In the genomic region with DNA sequence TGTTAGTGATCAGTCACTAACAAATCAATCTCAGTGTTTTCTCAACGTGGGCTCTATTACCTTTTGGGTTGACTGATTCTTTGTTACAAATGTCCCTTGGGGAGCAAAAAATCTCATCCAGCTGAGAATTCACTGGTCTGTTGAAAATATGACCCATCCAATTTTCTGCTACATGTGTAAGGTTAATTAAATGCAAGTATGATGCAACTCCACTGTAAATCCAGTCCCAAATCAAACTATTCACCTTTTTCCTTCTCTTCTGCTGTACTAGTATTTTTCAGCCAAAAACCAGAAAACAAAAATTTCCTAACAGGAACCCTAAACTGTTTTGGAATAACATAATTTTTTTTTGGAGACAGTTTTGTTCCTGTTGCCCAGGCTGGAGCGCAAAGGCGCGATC, we compare ENCODE assay signal across 16 cellular contexts. TPM values are rescaled to one million over a fixed set of nuclear protein-coding genes. Genes with fewer than 3 reads are reported as not detected.
DNase-seq lines count a peak whose midpoint lies in the region; ATAC-seq, FAIRE-seq and TF ChIP-seq lines count a peak whose summit lies in the region.
"Had no signal": no experiment of that assay in that cellular context is flagged by ENCODE, and none has a peak within 500 bp of the region (broad histone marks: within the 10 kb centered on the region; RNA-seq: fewer than 3 reads in every experiment).

No MANE protein-coding gene starts in this region.

- no peak for FAIRE-seq in keratinocyte (lab: Jason Lieb, UNC)
- FAIRE-seq: D721Med had no signal

- POLR2A ChIA-PET in activated CD4-positive, alpha-beta memory T cell treated with anti-CD3 and anti-CD28 coated beads for 36 hours (lab: Charles Lee), result interaction anchor here (0.6 kb wide), 1 partner anchor 249 kb away, joined by 3 read pairs; no protein-coding TSS in a partner anchor

- H3K4me3 Mint-ChIP-seq in GM23338, result peak overlapping the region; percentile 29; the same call in 1 of the 3 replicates
- H3K4me3 Mint-ChIP-seq in activated CD4-positive, alpha-beta memory T cell treated with anti-CD3 and anti-CD28 coated beads for 36 hours, result peak overlapping the region; percentile 97

- no peak for ATAC-seq in GM23338
- ATAC-seq in GM21528 (IDR thresholded peaks at IDR 0.05; ENCODE audit: low FRiP score, unreplicated experiment), result no peak

- H3K4me3 ChIP-seq in BLaER1 treated with 17β-estradiol and CSF1 and Interleukin-3, amounts not matched to agents 10 nM and 100 nM, result peak overlapping the region in 4 of 10 experiments; percentile 3 to 83 (median 78); a peak in 4 of 20 replicates
- H3K4me3 ChIP-seq in GM23338 (no peak overlapping the region; the same call in 1 of the 2 replicates), keratinocyte (ENCODE audit: control insufficient read depth in 2 of 3, extremely low read depth in 1 of 3, insufficient read depth in 2 of 3, low read depth in 1 of 3, low read length in 3 of 3) (no peak overlapping the region)
- H3K4me3 ChIP-seq: skin epidermis had no signal

- H3K36me3 ChIP-seq in BLaER1 treated with 17β-estradiol and CSF1 and Interleukin-3, amounts not matched to agents 10 nM and 100 nM, result peaks cover 53 to 60% (median 57%) of the 10 kb centered on the region in 11 experiments
- H3K36me3 ChIP-seq in GM23338 (ENCODE audit: insufficient read depth) (peaks cover 36% of the 10 kb centered on the region), keratinocyte (ENCODE audit: control insufficient read depth in 2 of 2, extremely low read depth in 1 of 2, insufficient read depth in 2 of 2, low read length in 2 of 2) (peaks cover 24 to 26% of the 10 kb centered on the region in 2 experiments)

- H3K36me3 Mint-ChIP-seq in GM23338 (ENCODE audit: low read depth), result peaks cover 63% of the 10 kb centered on the region
- peaks cover 66% of the 10 kb centered on the region for H3K36me3 Mint-ChIP-seq in activated CD4-positive, alpha-beta memory T cell treated with anti-CD3 and anti-CD28 coated beads for 36 hours

- peaks cover 40 to 60% (median 49%) of the 10 kb centered on the region in 10 experiments for H3K4me1 ChIP-seq in BLaER1 treated with 17β-estradiol and CSF1 and Interleukin-3, amounts not matched to agents 10 nM and 100 nM
- H3K4me1 ChIP-seq in GM23338 (ENCODE audit: insufficient read depth), result peaks cover 27% of the 10 kb centered on the region
- H3K4me1 ChIP-seq in keratinocyte (ENCODE audit: control insufficient read depth, extremely low read depth, insufficient read depth, low read length), result peaks cover 17% of the 10 kb centered on the region

- peaks cover 92% of the 10 kb centered on the region for H3K79me2 ChIP-seq in GM23338 (replicated peaks; ENCODE audit: insufficient read depth)
- peaks cover 93% of the 10 kb centered on the region for H3K79me2 ChIP-seq in keratinocyte (ENCODE audit: control insufficient read depth, insufficient read depth, low read length)

- no peak for DNase-seq in GM23338 (ENCODE audit: low spot score)
- no peak for DNase-seq in activated CD4-positive, alpha-beta memory T cell treated with anti-CD3 and anti-CD28 coated beads for 36 hours
- DNase-seq in keratinocyte (ENCODE audit: low read depth, low spot score), result no peak
- DNase-seq in NCI-H69 (lab: John Stamatoyannopoulos, UW), result no peak
- no peak for DNase-seq in cortex of kidney (lab: John Stamatoyannopoulos, UW)
- DNase-seq: activated CD4-positive, CD25-positive, alpha-beta regulatory T cell; activated gamma-delta T cell; central memory CD4-positive, alpha-beta T cell; KBM-7; naive B cell; NCI-H1694; SJCRH30 had no signal

- H3K9me1 ChIP-seq in keratinocyte (ENCODE audit: control insufficient read depth, extremely low read depth, insufficient read depth, low read length), result no peaks in the 10 kb centered on the region

- CTCF ChIA-PET in activated CD4-positive, alpha-beta memory T cell treated with anti-CD3 and anti-CD28 coated beads for 36 hours (lab: Charles Lee), result interaction anchor here (1.3 to 3.0 kb wide), 3 partner anchors 64 to 153 kb away, joined by 3 to 11 read pairs (median 5); partner anchors contain the start of gene GALNT16

- peaks cover 32% of the 10 kb centered on the region for H3K4me1 Mint-ChIP-seq in GM23338
- H3K4me1 Mint-ChIP-seq in activated CD4-positive, alpha-beta memory T cell treated with anti-CD3 and anti-CD28 coated beads for 36 hours (ENCODE audit: low read depth), result peaks cover 72% of the 10 kb centered on the region

- peak overlapping the region in 8 of 11 experiments; percentile 13 to 99 (median 98); a peak in 9 of 22 replicates for H3K9ac ChIP-seq in BLaER1 treated with 17β-estradiol and CSF1 and Interleukin-3, amounts not matched to agents 10 nM and 100 nM
- H3K9ac ChIP-seq in keratinocyte (ENCODE audit: control insufficient read depth, extremely low read depth, insufficient read depth, low read length), result no peak overlapping the region

- dilution Hi-C loops in keratinocyte (cut with MboI; ENCODE audit: extremely low pct_ligation_motif_present, low sequenced_read_pairs), result no loop called here

- intact Hi-C loops in activated CD4-positive, alpha-beta memory T cell treated with anti-CD3 and anti-CD28 coated beads for 36 hours (cut with micrococcal nuclease), result loop anchor here (10.0 kb wide), 1 partner anchor 271 kb away; no protein-coding TSS in a partner anchor

- H3K9me2 ChIP-seq in GM23338 (ENCODE audit: insufficient read depth), result no peaks in the 10 kb centered on the region

- TF ChIP-seq CTCF in GM23338 (conservative IDR thresholded peaks at IDR 0.05; ENCODE audit: low read depth in 2 of 2) (no peak), keratinocyte (optimal IDR thresholded peaks at IDR 0.05 in 1 of 3, IDR thresholded peaks at IDR 0.05 in 1 of 3, conservative IDR thresholded peaks at IDR 0.05 in 1 of 3; ENCODE audit: extremely low read depth in 1 of 3, insufficient read depth in 2 of 3, low read length in 3 of 3) (no peak)

- H3K27me3 ChIP-seq in BLaER1 treated with 17β-estradiol and CSF1 and Interleukin-3, amounts not matched to agents 10 nM and 100 nM, result no peaks in the 10 kb centered on the region
- H3K27me3 ChIP-seq in GM23338 (ENCODE audit: insufficient read depth) (no peaks in the 10 kb centered on the region), keratinocyte (ENCODE audit: control insufficient read depth, extremely low read depth, insufficient read depth, low read length) (no peaks in the 10 kb centered on the region)
- H3K27me3 ChIP-seq: SJCRH30 had no signal

- 0 out of 2 replicates have a peak, but pooled peaks cover 4% of the 10 kb centered on the region for H3F3A ChIP-seq in GM23338 (replicated peaks; ENCODE audit: low read depth)

- peaks cover 0 to 4% (median 0%) of the 10 kb centered on the region in 11 experiments; a peak in 2 of 22 replicates for H3K9me3 ChIP-seq in BLaER1 treated with 17β-estradiol and CSF1 and Interleukin-3, amounts not matched to agents 10 nM and 100 nM (replicated peaks in 1 of 11)
- H3K9me3 ChIP-seq in keratinocyte (ENCODE audit: control insufficient read depth, low read depth, low read length), result no peaks in the 10 kb centered on the region
- H3K9me3 ChIP-seq: SJCRH30 had no signal

- H3K27ac ChIP-seq in BLaER1 treated with 17β-estradiol and CSF1 and Interleukin-3, amounts not matched to agents 10 nM and 100 nM, result 0 out of 22 replicates have a peak overlapping the region, but pooled peaks of 1 of the 11 experiments have one; percentile 99
- peak overlapping the region; percentile 21; the same call in 1 of the 2 replicates for H3K27ac ChIP-seq in GM23338 (ENCODE audit: low read depth)
- H3K27ac ChIP-seq in keratinocyte (ENCODE audit: control insufficient read depth, insufficient read depth, low read length), result peak overlapping the region; percentile 7
- H3K27ac ChIP-seq: SJCRH30, skin epidermis had no signal

- H3K9me3 Mint-ChIP-seq in GM23338, result no peaks in the 10 kb centered on the region
- no peaks in the 10 kb centered on the region for H3K9me3 Mint-ChIP-seq in activated CD4-positive, alpha-beta memory T cell treated with anti-CD3 and anti-CD28 coated beads for 36 hours

- H3K27me3 Mint-ChIP-seq in GM23338 (ENCODE audit: insufficient read depth, low read depth, poor library complexity), result peaks cover 7% of the 10 kb centered on the region
- H3K27me3 Mint-ChIP-seq in activated CD4-positive, alpha-beta memory T cell treated with anti-CD3 and anti-CD28 coated beads for 36 hours, result no peaks in the 10 kb centered on the region
- H3K27me3 Mint-ChIP-seq: naive B cell had no signal

- H2AFZ ChIP-seq in GM23338, result no peak overlapping the region
- H2AFZ ChIP-seq in keratinocyte (ENCODE audit: control insufficient read depth, low read length), result no peak overlapping the region

- H3K27ac Mint-ChIP-seq in GM23338, result peak overlapping the region; percentile 34
- peak overlapping the region; percentile 100 for H3K27ac Mint-ChIP-seq in activated CD4-positive, alpha-beta memory T cell treated with anti-CD3 and anti-CD28 coated beads for 36 hours

- H4K20me1 ChIP-seq in BLaER1 treated with 17β-estradiol and CSF1 and Interleukin-3, amounts not matched to agents 10 nM and 100 nM, result peaks cover 47 to 67% (median 59%) of the 10 kb centered on the region in 11 experiments; a peak in 21 of 22 replicates
- H4K20me1 ChIP-seq in GM23338 (replicated peaks; ENCODE audit: insufficient read depth), result peaks cover 53% of the 10 kb centered on the region
- peaks cover 8% of the 10 kb centered on the region for H4K20me1 ChIP-seq in keratinocyte (ENCODE audit: control insufficient read depth, extremely low read depth, insufficient read depth, low read length)

- peak overlapping the region; percentile 78 to 96 (median 92) for H3K4me2 ChIP-seq in BLaER1 treated with 17β-estradiol and CSF1 and Interleukin-3, amounts not matched to agents 10 nM and 100 nM
- H3K4me2 ChIP-seq in GM23338 (no peak overlapping the region), keratinocyte (ENCODE audit: control insufficient read depth, extremely low read depth, insufficient read depth, low read depth, low read length) (no peak overlapping the region)

RNA-seq across cellular contexts. Expression of gene ERH, which starts 2.2 kb away (rescaled TPM):
- 188 and 325 TPM in 2 replicates for total RNA-seq in GM23338 (2014; rRNA removed; shearing (Covaris generic))
- polyA plus RNA-seq in GM23338 (2016; fragmentation: Nextera tagmentation; extraction: Ambion mirVana), result 545 and 597 TPM in 2 replicates
- total RNA-seq in activated CD4-positive, alpha-beta memory T cell treated with anti-CD3 and anti-CD28 coated beads for 36 hours, result 100 to 1,000 TPM; 327 to 330 TPM
- polyA plus RNA-seq in keratinocyte, result 124 to 256 TPM (median 159 TPM) in 3 replicates
- polyA plus RNA-seq in keratinocyte (2011; ENCODE audit: low read depth), result 34.9 TPM
- polyA plus RNA-seq in keratinocyte (2011; cell fraction: cytosol; rRNA removed), result 110 and 141 TPM in 2 replicates
- polyA plus RNA-seq in keratinocyte (2011; cell fraction: nucleus; rRNA removed), result 38.8 and 56.8 TPM in 2 replicates
- 96.3 and 204 TPM in 2 replicates for polyA plus RNA-seq in keratinocyte (2012; ENCODE audit: low replicate concordance)
- 10.5 to 63.1 TPM (median 36.9 TPM) in 3 replicates for polyA minus RNA-seq in keratinocyte
- polyA minus RNA-seq in keratinocyte (2011; cell fraction: cytosol; rRNA and poly(A)+ RNA removed), result 150 TPM
- 16.2 and 22.3 TPM in 2 replicates for polyA minus RNA-seq in keratinocyte (2011; cell fraction: nucleus; rRNA and poly(A)+ RNA removed)

RNA-seq across cellular contexts. Expression of gene SLC39A9, which starts 2.6 kb away (rescaled TPM):
- total RNA-seq in GM23338 (2014; rRNA removed; shearing (Covaris generic)), result 48.1 and 49.1 TPM in 2 replicates
- polyA plus RNA-seq in GM23338 (2016; fragmentation: Nextera tagmentation; extraction: Ambion mirVana) (16.4 and 17.7 TPM in 2 replicates), keratinocyte (58.8 to 75.2 TPM (median 70.3 TPM) in 3 replicates)
- 10 to 100 TPM; 39.3 to 40.3 TPM for total RNA-seq in activated CD4-positive, alpha-beta memory T cell treated with anti-CD3 and anti-CD28 coated beads for 36 hours
- polyA plus RNA-seq in keratinocyte (2011; ENCODE audit: low read depth), result 8.9 TPM
- 34.9 and 59.4 TPM in 2 replicates for polyA plus RNA-seq in keratinocyte (2011; cell fraction: cytosol; rRNA removed)
- 59.5 and 62.0 TPM in 2 replicates for polyA plus RNA-seq in keratinocyte (2011; cell fraction: nucleus; rRNA removed)
- polyA plus RNA-seq in keratinocyte (2012; ENCODE audit: low replicate concordance), result 29.3 and 33.6 TPM in 2 replicates
- 100 to 255 TPM (median 173 TPM) in 3 replicates for polyA minus RNA-seq in keratinocyte
- polyA minus RNA-seq in keratinocyte (2011; cell fraction: cytosol; rRNA and poly(A)+ RNA removed), result 88.6 TPM
- 86.1 and 154 TPM in 2 replicates for polyA minus RNA-seq in keratinocyte (2011; cell fraction: nucleus; rRNA and poly(A)+ RNA removed)

Comparison
In these comparisons a context has a peak if more than half of its experiments do, and no peak if none do; other contexts are left out.
1. H3K4me2 ChIP-seq: peak in BLaER1 treated with 17β-estradiol and CSF1 and Interleukin-3, amounts not matched to agents 10 nM and 100 nM (11 of 11); none in GM23338 (single experiment) and keratinocyte (single experiment).